ENCODE assay signal across 6 cellular contexts in genomic region chr22:21048965-21049364, GRCh38. TPM values are rescaled to one million over a fixed set of nuclear protein-coding genes. Genes with fewer than 3 reads are reported as not detected.
"Had no signal": no experiment of that assay in that cellular context is flagged by ENCODE, and none has a peak within 500 bp of the region (broad histone marks: within the 10 kb centered on the region; RNA-seq: fewer than 3 reads in every experiment).

No MANE protein-coding gene starts in this region.

RNA-seq across cellular contexts. Expression of gene LRRC74B, which starts 3.2 kb away (rescaled TPM):
- total RNA-seq: HepG2, HT-29, HT1080, IMR-90, K562 had no signal
- polyA plus RNA-seq: HepG2, IgD-negative memory B cell, IMR-90, K562 had no signal

RNA-seq across cellular contexts. Expression of gene SLC7A4, which starts 16.6 kb away (rescaled TPM):
- total RNA-seq: HepG2, HT-29, HT1080, IMR-90, K562 had no signal
- polyA plus RNA-seq: HepG2, IgD-negative memory B cell, K562 had no signal

RNA-seq across cellular contexts. Expression of gene P2RX6, which starts 34.0 kb away (rescaled TPM):
- polyA plus RNA-seq: IgD-negative memory B cell had no signal
